9 cellular contexts compared by ENCODE assay signal in the genomic region with DNA sequence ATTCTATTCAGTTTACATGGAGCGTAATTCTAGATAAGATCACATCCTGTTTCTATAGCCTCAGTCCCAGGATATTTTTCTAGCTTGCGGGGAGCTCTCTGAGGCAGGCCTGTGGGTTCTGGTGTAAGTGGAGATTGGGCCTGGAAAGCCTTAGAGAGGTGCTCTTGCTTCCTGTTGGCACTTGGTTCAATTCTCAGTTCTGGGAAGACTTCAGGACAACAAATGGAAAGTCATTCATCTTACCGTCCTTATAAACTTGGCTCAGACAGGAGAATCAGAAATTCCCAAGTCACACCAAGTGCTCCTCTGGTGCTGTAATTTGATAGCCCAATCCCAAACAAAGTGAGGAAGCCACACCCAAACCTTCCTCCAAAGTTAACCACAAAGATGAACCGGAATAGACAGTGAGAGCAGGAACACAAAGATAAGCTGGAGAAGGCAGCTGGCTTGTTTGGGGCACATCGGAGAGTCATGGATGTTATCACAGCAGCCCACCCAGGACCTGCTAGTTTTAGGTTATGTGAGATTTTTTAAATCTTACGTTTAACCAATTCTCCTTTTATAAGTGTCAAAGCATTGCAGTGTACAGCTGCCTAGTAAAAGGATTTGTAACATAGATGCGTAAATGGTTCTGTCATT.
DNase-seq lines count a peak whose midpoint lies in the region; ATAC-seq and TF ChIP-seq lines count a peak whose summit lies in the region.
"Had no signal": no experiment of that assay in that cellular context is flagged by ENCODE, and none has a peak within 500 bp of the region (broad histone marks: within the 10 kb centered on the region; RNA-seq: fewer than 3 reads in every experiment).

No MANE protein-coding gene starts in this region.

- TF ChIP-seq CTCF in HFFc6 (IDR thresholded peaks at IDR 0.05) (no peak), glutamatergic neuron (IDR thresholded peaks at IDR 0.05; ENCODE audit: partially characterized antibody, unreplicated experiment) (no peak)

- H3K27me3 Mint-ChIP-seq in HFFc6 (ENCODE audit: insufficient read depth) (no peaks in the 10 kb centered on the region), glutamatergic neuron (ENCODE audit: unreplicated experiment) (no peaks in the 10 kb centered on the region)

- H3K4me1 Mint-ChIP-seq in HFFc6 (ENCODE audit: low read depth) (peaks cover 43% of the 10 kb centered on the region), glutamatergic neuron (ENCODE audit: low read depth, unreplicated experiment) (peaks cover 22% of the 10 kb centered on the region)

- H3K36me3 Mint-ChIP-seq in HFFc6 (ENCODE audit: low read depth) (no peaks in the 10 kb centered on the region), glutamatergic neuron (ENCODE audit: unreplicated experiment) (no peaks in the 10 kb centered on the region)

- H3K9me3 Mint-ChIP-seq in HFFc6 (no peaks in the 10 kb centered on the region), glutamatergic neuron (ENCODE audit: unreplicated experiment) (peaks cover 2% of the 10 kb centered on the region)

- H3K27ac Mint-ChIP-seq in HFFc6: peak overlapping the region; percentile 73
- H3K27ac Mint-ChIP-seq in glutamatergic neuron (ENCODE audit: unreplicated experiment): no peak overlapping the region

- H3K4me3 Mint-ChIP-seq in HFFc6 (peak overlapping the region; percentile 78), glutamatergic neuron (ENCODE audit: unreplicated experiment) (no peak overlapping the region)

- peak overlapping the region in 2 of 3 donors; percentile 36 to 40 for H3K9ac ChIP-seq in skeletal muscle tissue (ENCODE audit: low read depth in 1 of 3, low read length in 3 of 3)

- peaks cover 5 to 13% (median 11%) of the 10 kb centered on the region in 3 donors for H3K4me1 ChIP-seq in skeletal muscle tissue (ENCODE audit: control insufficient read depth in 3 of 3, insufficient read depth in 3 of 3, low read length in 3 of 3)

- H3K4me3 ChIP-seq in skeletal muscle tissue (ENCODE audit: low read length in 3 of 3): peak overlapping the region in 2 of 3 donors; percentile 15 to 57

- H3K9me3 ChIP-seq in skeletal muscle tissue (ENCODE audit: control insufficient read depth in 3 of 3, low read length in 3 of 3): no peaks in the 10 kb centered on the region
- H3K9me3 ChIP-seq: neutrophil had no signal

- peak; percentile 4 for DNase-seq in HFFc6
- peak; percentile 39 for DNase-seq in SK-N-DZ (ENCODE audit: low spot score)
- peak; percentile 41 for DNase-seq in glomerular endothelial cell (ENCODE audit: extremely low read depth, low read depth, low spot score)
- no peak for DNase-seq in NCI-H1417 treated with DMSO at 0.1 percent for 48 hours (lab: John Stamatoyannopoulos, UW)
- DNase-seq in glutamatergic neuron: no peak
- DNase-seq in NCI-H146 (lab: John Stamatoyannopoulos, UW): no peak
- DNase-seq in stimulated activated naive CD8-positive, alpha-beta T cell treated with anti-CD3 and anti-CD28 coated beads, Interleukin-15, Interleukin-2, amounts not matched to agents 100 U/mL and 50 U/mL, for 24 hours: no peak

- ATAC-seq in stimulated activated naive CD8-positive, alpha-beta T cell treated with anti-CD3 and anti-CD28 coated beads, Interleukin-15, Interleukin-2, amounts not matched to agents 100 U/mL and 50 U/mL, for 24 hours: no peak

- H3K36me3 ChIP-seq in skeletal muscle tissue (ENCODE audit: control insufficient read depth in 3 of 3, insufficient read depth in 3 of 3, low read length in 3 of 3): no peaks in the 10 kb centered on the region
- H3K36me3 ChIP-seq: neutrophil had no signal

- H3K27ac ChIP-seq in skeletal muscle tissue (ENCODE audit: low read depth, low read length): no peak overlapping the region
- H3K27ac ChIP-seq: neutrophil had no signal

- H3K27me3 ChIP-seq in skeletal muscle tissue (ENCODE audit: control insufficient read depth in 3 of 3, insufficient read depth in 3 of 3, low read length in 3 of 3): no peaks in the 10 kb centered on the region

Comparison
In these comparisons a context has a peak if more than half of its experiments do, and no peak if none do; other contexts are left out.
1. DNase-seq: peak in HFFc6 (single experiment), SK-N-DZ (single experiment) and glomerular endothelial cell (single experiment); none in NCI-H1417 treated with DMSO at 0.1 percent for 48 hours (single experiment), glutamatergic neuron (single experiment), NCI-H146 (single experiment) and stimulated activated naive CD8-positive, alpha-beta T cell treated with anti-CD3 and anti-CD28 coated beads, Interleukin-15, Interleukin-2, amounts not matched to agents 100 U/mL and 50 U/mL, for 24 hours (single experiment).